ENCODE assay signal across 9 cellular contexts in the genomic region with DNA sequence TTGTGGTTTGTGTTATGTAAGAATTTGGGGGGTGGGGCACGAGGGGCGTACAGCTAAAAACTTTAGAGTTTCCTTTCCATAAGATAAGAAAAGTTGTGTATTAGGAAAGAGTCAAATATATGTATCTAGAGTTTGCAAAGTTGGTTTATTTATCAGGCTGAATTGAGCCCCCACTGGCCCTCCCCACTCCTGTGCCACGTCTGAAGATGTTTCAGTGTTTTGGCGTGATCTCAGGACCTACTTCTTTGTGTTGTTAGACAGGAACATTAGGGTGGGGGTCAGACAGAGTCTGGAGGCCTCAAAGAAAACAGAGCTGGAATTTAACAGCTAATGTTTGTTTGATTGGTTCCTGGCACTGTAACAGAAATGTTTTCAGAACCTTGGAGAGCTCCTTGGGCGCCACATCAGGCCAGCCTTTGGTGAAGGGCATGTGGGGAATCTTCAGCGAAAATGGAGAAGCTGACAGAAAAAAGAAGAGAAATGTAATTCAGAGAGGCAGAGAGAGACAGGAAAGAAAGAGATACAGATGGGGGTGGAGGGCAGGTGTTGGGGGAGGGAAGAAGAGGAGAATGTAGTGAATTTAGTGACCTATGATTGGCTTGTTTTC. TPM values are rescaled to one million over a fixed set of nuclear protein-coding genes. Genes with fewer than 3 reads are reported as not detected.
A peak's percentile ranks its signal among the peaks of the same experiment; 100 is the strongest.
DNase-seq lines count a peak whose midpoint lies in the region; ATAC-seq and TF ChIP-seq lines count a peak whose summit lies in the region.
"Had no signal": no experiment of that assay in that cellular context is flagged by ENCODE, and none has a peak within 500 bp of the region (broad histone marks: within the 10 kb centered on the region; RNA-seq: fewer than 3 reads in every experiment).

No MANE protein-coding gene starts in this region.

- no peak overlapping the region for H3K9ac ChIP-seq in parathyroid adenoma

- no peak overlapping the region for H3K4me3 ChIP-seq in parathyroid adenoma (ENCODE audit: low read depth, low read length)

- CTCF ChIA-PET in activated naive CD4-positive, alpha-beta T cell treated with anti-CD3 and anti-CD28 coated beads for 36 hours (lab: Charles Lee): no interaction called here

- H3K4me1 ChIP-seq in parathyroid adenoma: peaks cover 7% of the 10 kb centered on the region

- no peak for TF ChIP-seq CTCF in parathyroid adenoma (IDR thresholded peaks at IDR 0.05)

- intact Hi-C loops in activated naive CD4-positive, alpha-beta T cell treated with anti-CD3 and anti-CD28 coated beads for 36 hours (cut with micrococcal nuclease): no loop called here

- H3K4me2 ChIP-seq in parathyroid adenoma (ENCODE audit: low read length): no peak overlapping the region

- H3K79me2 ChIP-seq in parathyroid adenoma: no peaks in the 10 kb centered on the region

- H3K27me3 ChIP-seq in parathyroid adenoma (ENCODE audit: control insufficient read depth, insufficient read depth, low read length): no peaks in the 10 kb centered on the region

- peaks cover 24% of the 10 kb centered on the region for H3K27me3 Mint-ChIP-seq in activated naive CD4-positive, alpha-beta T cell treated with anti-CD3 and anti-CD28 coated beads for 36 hours (ENCODE audit: low read depth)
- H3K27me3 Mint-ChIP-seq in T-helper 2 cell treated with Interferon-gamma antibody and Interleukin-4, amounts not matched to agents 5 μg/mL and 100 μg/mL, for 36 hours (ENCODE audit: low read depth): peaks cover 3% of the 10 kb centered on the region

- no peaks in the 10 kb centered on the region for H3K9me3 ChIP-seq in parathyroid adenoma (ENCODE audit: control insufficient read depth, low read length)

- no peaks in the 10 kb centered on the region for H3K9me3 Mint-ChIP-seq in activated naive CD4-positive, alpha-beta T cell treated with anti-CD3 and anti-CD28 coated beads for 36 hours
- no peaks in the 10 kb centered on the region for H3K9me3 Mint-ChIP-seq in T-helper 2 cell treated with Interferon-gamma antibody and Interleukin-4, amounts not matched to agents 5 μg/mL and 100 μg/mL, for 36 hours

- peak; percentile 41 for DNase-seq in activated naive CD4-positive, alpha-beta T cell treated with anti-CD3 and anti-CD28 coated beads for 36 hours
- no peak for DNase-seq in activated naive CD4-positive, alpha-beta T cell treated with anti-CD3 and anti-CD28 coated beads, Interleukin-2, amount 50 U/mL, for 16 hours
- DNase-seq in HS-27A (ENCODE audit: low read depth): peak; percentile 19
- peak; percentile 6 for DNase-seq in T-helper 2 cell treated with Interferon-gamma antibody and Interleukin-4, amounts not matched to agents 5 μg/mL and 100 μg/mL, for 36 hours (ENCODE audit: low spot score)
- DNase-seq in fibroblast of peridontal ligament (ENCODE audit: extremely low read depth): peak; percentile 15

- no peaks in the 10 kb centered on the region for H3K4me1 Mint-ChIP-seq in activated naive CD4-positive, alpha-beta T cell treated with anti-CD3 and anti-CD28 coated beads for 36 hours (ENCODE audit: low read depth)
- no peaks in the 10 kb centered on the region for H3K4me1 Mint-ChIP-seq in T-helper 2 cell treated with Interferon-gamma antibody and Interleukin-4, amounts not matched to agents 5 μg/mL and 100 μg/mL, for 36 hours (ENCODE audit: low read depth)

- H3K27ac ChIP-seq in parathyroid adenoma: peak overlapping the region; percentile 59

- H2AFZ ChIP-seq in parathyroid adenoma: peak overlapping the region; percentile 91

- H3K36me3 Mint-ChIP-seq in activated naive CD4-positive, alpha-beta T cell treated with anti-CD3 and anti-CD28 coated beads for 36 hours (ENCODE audit: low read depth): no peaks in the 10 kb centered on the region
- no peaks in the 10 kb centered on the region for H3K36me3 Mint-ChIP-seq in T-helper 2 cell treated with Interferon-gamma antibody and Interleukin-4, amounts not matched to agents 5 μg/mL and 100 μg/mL, for 36 hours (ENCODE audit: low read depth)

- no peak overlapping the region for H3K4me3 Mint-ChIP-seq in activated naive CD4-positive, alpha-beta T cell treated with anti-CD3 and anti-CD28 coated beads for 36 hours
- H3K4me3 Mint-ChIP-seq in T-helper 2 cell treated with Interferon-gamma antibody and Interleukin-4, amounts not matched to agents 5 μg/mL and 100 μg/mL, for 36 hours: no peak overlapping the region

- no peaks in the 10 kb centered on the region for H3K36me3 ChIP-seq in parathyroid adenoma (ENCODE audit: control insufficient read depth, insufficient read depth, low read length)

- H3K27ac Mint-ChIP-seq in activated naive CD4-positive, alpha-beta T cell treated with anti-CD3 and anti-CD28 coated beads for 36 hours: no peak overlapping the region
- H3K27ac Mint-ChIP-seq in T-helper 2 cell treated with Interferon-gamma antibody and Interleukin-4, amounts not matched to agents 5 μg/mL and 100 μg/mL, for 36 hours: no peak overlapping the region

- ATAC-seq in HG03571 (IDR thresholded peaks at IDR 0.05; ENCODE audit: unreplicated experiment): no peak
- ATAC-seq in GM21786 (IDR thresholded peaks at IDR 0.05; ENCODE audit: unreplicated experiment): no peak

RNA-seq across cellular contexts. Expression of a gene that starts 0.7 kb away (rescaled TPM):
- not detected for total RNA-seq in activated naive CD4-positive, alpha-beta T cell treated with anti-CD3 and anti-CD28 coated beads for 36 hours
- total RNA-seq: activated CD8-positive, alpha-beta memory T cell treated with anti-CD3 and anti-CD28 coated beads for 36 hours had no signal
